ENCODE assay signal across 22 cellular contexts in the genomic region with DNA sequence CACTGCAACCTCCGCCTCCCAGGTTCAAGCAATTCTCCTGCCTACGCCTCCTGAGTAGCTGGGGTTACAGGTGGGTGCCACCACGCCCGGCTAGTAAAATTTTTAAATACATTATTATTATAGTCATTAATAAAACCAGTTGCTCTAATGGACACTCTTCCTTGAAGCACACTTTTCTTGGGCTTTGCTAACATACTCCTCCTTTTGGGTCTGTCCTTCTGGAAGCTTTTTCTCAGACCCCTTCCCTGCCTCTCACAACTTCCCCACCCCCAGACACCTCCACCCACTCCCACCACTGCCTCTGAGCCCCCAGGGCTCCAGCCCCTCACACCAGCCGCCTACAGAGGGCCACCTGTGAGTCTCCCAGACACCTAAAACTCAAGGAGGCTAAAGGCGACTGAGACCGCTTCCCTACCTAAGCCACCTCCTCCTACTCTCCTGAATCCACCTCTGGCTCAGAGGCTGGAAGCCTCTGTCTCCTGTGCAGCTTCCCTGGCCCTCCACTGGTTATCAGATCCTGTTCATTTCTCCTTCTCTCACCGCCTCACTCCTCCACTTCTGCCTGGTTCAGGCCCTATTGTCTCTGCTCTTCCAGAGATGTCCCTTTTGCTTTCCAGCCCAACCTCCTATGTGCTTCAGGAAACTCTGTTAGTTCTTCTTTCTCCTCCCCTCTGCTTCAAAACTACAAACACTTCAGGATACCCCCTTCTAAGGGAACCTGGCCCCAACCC. TPM values are rescaled to one million over a fixed set of nuclear protein-coding genes. Genes with fewer than 3 reads are reported as not detected.
DNase-seq lines count a peak whose midpoint lies in the region; ATAC-seq and TF ChIP-seq lines count a peak whose summit lies in the region.
"Had no signal": no experiment of that assay in that cellular context is flagged by ENCODE, and none has a peak within 500 bp of the region (broad histone marks: within the 10 kb centered on the region; RNA-seq: fewer than 3 reads in every experiment).

No MANE protein-coding gene starts in this region.

- peak; percentile 10 for DNase-seq in SK-N-SH
- DNase-seq in coronary artery (ENCODE audit: low spot score) = peak; percentile 58
- DNase-seq in neural crest cell (ENCODE audit: low read depth, low spot score) = no peak
- peak; percentile 51 for DNase-seq in upper lobe of right lung
- DNase-seq in stimulated activated naive CD4-positive, alpha-beta T cell treated with Interleukin-2 at 50 U/mL for 16 hours (lab: John Stamatoyannopoulos, UW) = no peak
- DNase-seq in left ventricle myocardium superior = no peak
- DNase-seq: DND-41, esophagus squamous epithelium, glutamatergic neuron, NCI-H1436 treated with DMSO at 0.1 percent for 48 hours had no signal

- TF ChIP-seq RAD21 in SK-N-SH (IDR thresholded peaks at IDR 0.05; ENCODE audit: low read length) = no peak

- H3K4me3 ChIP-seq in SK-N-SH (ENCODE audit: low read depth in 2 of 2, low read length in 1 of 2) = no peak overlapping the region
- no peak overlapping the region for H3K4me3 ChIP-seq in coronary artery
- H3K4me3 ChIP-seq in upper lobe of right lung = no peak overlapping the region
- H3K4me3 ChIP-seq: breast epithelium, dorsolateral prefrontal cortex, esophagus squamous epithelium, lung, Peyer's patch, right lobe of liver, thoracic aorta had no signal

- H3K4me1 ChIP-seq in SK-N-SH (ENCODE audit: control insufficient read depth in 1 of 2, insufficient read depth in 2 of 2, low read depth in 1 of 2, low read length in 1 of 2) (peaks cover 22 to 25% of the 10 kb centered on the region in 2 experiments; a peak in 3 of 4 replicates), upper lobe of right lung (peaks cover 16% of the 10 kb centered on the region)
- H3K4me1 ChIP-seq: breast epithelium had no signal

- H3K27me3 Mint-ChIP-seq in neural crest cell (ENCODE audit: low read depth) = no peaks in the 10 kb centered on the region

- H3K9ac ChIP-seq in SK-N-SH = no peak overlapping the region

- H3K9me3 Mint-ChIP-seq in neural crest cell = no peaks in the 10 kb centered on the region
- H3K9me3 Mint-ChIP-seq: naive thymus-derived CD8-positive, alpha-beta T cell had no signal

- H2AFZ ChIP-seq in SK-N-SH (ENCODE audit: low read depth) = no peak overlapping the region

- TF ChIP-seq CTCF in SK-N-SH (IDR thresholded peaks at IDR 0.05) = no peak
- TF ChIP-seq CTCF in coronary artery (IDR thresholded peaks at IDR 0.05) = no peak
- TF ChIP-seq CTCF in neural crest cell (conservative IDR thresholded peaks at IDR 0.05) = no peak
- no peak for TF ChIP-seq CTCF in upper lobe of right lung (IDR thresholded peaks at IDR 0.05)

- POLR2A ChIA-PET in SK-N-SH (lab: Yijun Ruan, JAX) = no interaction called here

- peak overlapping the region; percentile 96 for H3K4me3 Mint-ChIP-seq in neural crest cell

- H3K79me2 ChIP-seq in SK-N-SH (ENCODE audit: insufficient read depth) = peaks cover 33% of the 10 kb centered on the region

- peaks cover 54% of the 10 kb centered on the region for H3K4me1 Mint-ChIP-seq in neural crest cell

- TF ChIP-seq EP300 in SK-N-SH (IDR thresholded peaks at IDR 0.05; ENCODE audit: borderline replicate concordance in 1 of 2, low read depth in 1 of 2, low read length in 1 of 2) = no peak

- H3K27me3 ChIP-seq in SK-N-SH (ENCODE audit: insufficient read depth) (no peaks in the 10 kb centered on the region), upper lobe of right lung (no peaks in the 10 kb centered on the region)
- H3K27me3 ChIP-seq: breast epithelium, dorsolateral prefrontal cortex, esophagus squamous epithelium, Peyer's patch, right lobe of liver had no signal

- H4K20me1 ChIP-seq in SK-N-SH (ENCODE audit: insufficient read depth) = no peaks in the 10 kb centered on the region

- H3K4me2 ChIP-seq in SK-N-SH = no peak overlapping the region

- intact Hi-C loops in upper lobe of right lung (cut with DNase I) (no loop called here), left ventricle myocardium superior (cut with micrococcal nuclease) (loop anchor here (10.0 kb wide), 1 partner anchor 62 kb away; no protein-coding TSS in a partner anchor)

- H3K36me3 ChIP-seq in SK-N-SH (replicated peaks in 1 of 2; ENCODE audit: control insufficient read depth in 1 of 2, insufficient read depth in 2 of 2, low read length in 1 of 2) = no peaks in the 10 kb centered on the region
- no peaks in the 10 kb centered on the region for H3K36me3 ChIP-seq in upper lobe of right lung
- H3K36me3 ChIP-seq: breast epithelium, esophagus squamous epithelium, Peyer's patch, right lobe of liver, thoracic aorta had no signal

- peaks cover 6% of the 10 kb centered on the region for H3F3A ChIP-seq in SK-N-SH (replicated peaks; ENCODE audit: insufficient read depth)

- H3K27ac ChIP-seq in SK-N-SH (ENCODE audit: low read depth in 2 of 2, low read length in 1 of 2) (no peak overlapping the region), coronary artery (no peak overlapping the region), upper lobe of right lung (no peak overlapping the region)
- H3K27ac ChIP-seq: 22Rv1, breast epithelium, Peyer's patch, right lobe of liver, thoracic aorta had no signal

- H3K9me3 ChIP-seq in SK-N-SH = no peaks in the 10 kb centered on the region
- no peaks in the 10 kb centered on the region for H3K9me3 ChIP-seq in upper lobe of right lung
- H3K9me3 ChIP-seq: breast epithelium, esophagus squamous epithelium, Peyer's patch, right lobe of liver, thoracic aorta had no signal

- ATAC-seq in SK-N-SH treated with all-trans-retinoic acid at 6 μM for 48 hours = no peak
- ATAC-seq in upper lobe of right lung = no peak
- ATAC-seq in left ventricle myocardium superior = no peak
- ATAC-seq in HG03196 (IDR thresholded peaks at IDR 0.05; ENCODE audit: unreplicated experiment) = no peak
- ATAC-seq: right lobe of liver had no signal

- H3K9me2 ChIP-seq in SK-N-SH = no peaks in the 10 kb centered on the region

- CTCF ChIA-PET in SK-N-SH (lab: Yijun Ruan, JAX) = interaction anchor here (1.4 to 4.7 kb wide), 4 partner anchors 11 to 65 kb away, joined by 3 to 43 read pairs (median 18); no protein-coding TSS in a partner anchor

- WGBS in SK-N-SH (ENCODE audit: low lambda C conversion rate) = over 99% methylated on average over 8 of the region's 8 CpGs

- peaks cover 2% of the 10 kb centered on the region for H3K36me3 Mint-ChIP-seq in neural crest cell (ENCODE audit: low read depth)
- H3K36me3 Mint-ChIP-seq: activated naive CD8-positive, alpha-beta T cell; naive thymus-derived CD8-positive, alpha-beta T cell had no signal

- peak overlapping the region; percentile 83 for H3K27ac Mint-ChIP-seq in neural crest cell (ENCODE audit: unreplicated experiment)
- H3K27ac Mint-ChIP-seq: activated naive CD8-positive, alpha-beta T cell; CD14-positive monocyte had no signal

TF ChIP-seq in SK-N-SH, 30 proteins besides CTCF, POLR2A, EP300 and RAD21 (continues in another document):
- no peak for TF ChIP-seq POLR2AphosphoS5 (IDR thresholded peaks at IDR 0.05; ENCODE audit: low read depth, low read length)
- no peak for TF ChIP-seq FOXM1 (IDR thresholded peaks at IDR 0.05; ENCODE audit: low read depth)
- no peak for TF ChIP-seq ELF1 (IDR thresholded peaks at IDR 0.05)
- no peak for TF ChIP-seq JUND (IDR thresholded peaks at IDR 0.05)
- TF ChIP-seq MXI1 (IDR thresholded peaks at IDR 0.05; ENCODE audit: low read depth, low read length) = no peak
- no peak for TF ChIP-seq FOXJ3 (CRISPR knock-in tag; IDR thresholded peaks at IDR 0.05)
- TF ChIP-seq YY1 (IDR thresholded peaks at IDR 0.05; ENCODE audit: low read depth) = no peak
- TF ChIP-seq, protein P1, sequence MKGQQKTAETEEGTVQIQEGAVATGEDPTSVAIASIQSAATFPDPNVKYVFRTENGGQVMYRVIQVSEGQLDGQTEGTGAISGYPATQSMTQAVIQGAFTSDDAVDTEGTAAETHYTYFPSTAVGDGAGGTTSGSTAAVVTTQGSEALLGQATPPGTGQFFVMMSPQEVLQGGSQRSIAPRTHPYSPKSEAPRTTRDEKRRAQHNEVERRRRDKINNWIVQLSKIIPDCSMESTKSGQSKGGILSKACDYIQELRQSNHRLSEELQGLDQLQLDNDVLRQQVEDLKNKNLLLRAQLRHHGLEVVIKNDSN (IDR thresholded peaks at IDR 0.05; ENCODE audit: borderline replicate concordance, low read depth) = no peak
- no peak for TF ChIP-seq SIN3A (IDR thresholded peaks at IDR 0.05; ENCODE audit: borderline replicate concordance, low read depth, low read length)

RNA-seq across cellular contexts. Expression of gene CUEDC1, which starts 2.1 kb away (rescaled TPM):
- 50.3 and 58.9 TPM in 2 replicates for polyA plus RNA-seq in SK-N-SH (2012; rRNA removed)
- 25.4 and 31.6 TPM in 2 replicates for polyA plus RNA-seq in SK-N-SH (2012; cell fraction: cytosol; rRNA removed)
- polyA plus RNA-seq in SK-N-SH (2012; cell fraction: nucleus; rRNA removed) = 207 and 306 TPM in 2 replicates
- total RNA-seq in neural crest cell (73.7 and 86.9 TPM in 2 replicates), upper lobe of right lung (41.9 TPM), left ventricle myocardium superior (55.0 TPM)
- polyA plus RNA-seq: naive thymus-derived CD8-positive, alpha-beta T cell had no signal

RNA-seq across cellular contexts. Expression of gene VEZF1, which starts 30.8 kb away (rescaled TPM):
- 35.1 and 43.0 TPM in 2 replicates for polyA plus RNA-seq in SK-N-SH (2012; rRNA removed)
- 42.9 and 43.3 TPM in 2 replicates for polyA plus RNA-seq in SK-N-SH (2012; cell fraction: cytosol; rRNA removed)
- 27.8 and 49.4 TPM in 2 replicates for polyA plus RNA-seq in SK-N-SH (2012; cell fraction: nucleus; rRNA removed)
- total RNA-seq in neural crest cell (139 and 142 TPM in 2 replicates), upper lobe of right lung (77.1 TPM), left ventricle myocardium superior (77.6 TPM)

RNA-seq across cellular contexts. Expression of gene SRSF1, which starts 49.8 kb away (rescaled TPM):
- polyA plus RNA-seq in SK-N-SH (2012; rRNA removed) = 248 and 291 TPM in 2 replicates
- 162 and 163 TPM in 2 replicates for polyA plus RNA-seq in SK-N-SH (2012; cell fraction: cytosol; rRNA removed)
- 1,134 and 1,547 TPM in 2 replicates for polyA plus RNA-seq in SK-N-SH (2012; cell fraction: nucleus; rRNA removed)
- total RNA-seq in neural crest cell (548 and 554 TPM in 2 replicates), upper lobe of right lung (153 TPM), left ventricle myocardium superior (98.1 TPM)

Comparison
In these comparisons a context has a peak if more than half of its experiments do, and no peak if none do; other contexts are left out.
1. DNase-seq: peak in SK-N-SH (single experiment), coronary artery (single experiment) and upper lobe of right lung (single experiment); none in neural crest cell (single experiment), stimulated activated naive CD4-positive, alpha-beta T cell treated with Interleukin-2 at 50 U/mL for 16 hours (single experiment) and left ventricle myocardium superior (single experiment).